In the genomic region with DNA sequence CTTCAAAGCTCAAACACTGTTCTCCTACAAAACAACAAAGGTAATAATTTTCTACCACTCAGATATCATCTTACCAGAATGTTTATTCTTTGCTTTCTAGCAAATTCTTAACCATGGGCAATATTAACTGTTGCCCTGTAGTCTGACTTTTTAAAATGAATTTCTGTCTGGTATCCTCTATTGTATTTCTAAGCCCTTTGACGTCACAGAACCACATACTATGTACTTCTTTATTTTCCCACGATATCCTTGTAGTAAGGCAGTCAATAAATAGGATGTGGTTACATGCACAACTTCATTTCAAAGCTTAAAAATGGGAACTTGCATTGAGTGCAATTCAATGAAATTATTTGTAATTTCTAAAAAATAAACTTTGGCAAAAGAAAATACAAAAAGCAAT, we compare ENCODE assay signal across 16 cellular contexts.
DNase-seq lines count a peak whose midpoint lies in the region; ATAC-seq and TF ChIP-seq lines count a peak whose summit lies in the region.
"Had no signal": no experiment of that assay in that cellular context is flagged by ENCODE, and none has a peak within 500 bp of the region (broad histone marks: within the 10 kb centered on the region; RNA-seq: fewer than 3 reads in every experiment).

No MANE protein-coding gene starts in this region.

- H3K79me2 ChIP-seq in DOHH2 (ENCODE audit: control insufficient read depth, low read length), result no peaks in the 10 kb centered on the region
- H3K79me2 ChIP-seq in MM.1S (ENCODE audit: low read length), result no peaks in the 10 kb centered on the region

- H3K4me3 ChIP-seq in DOHH2 (ENCODE audit: low read length), result no peak overlapping the region
- no peak overlapping the region for H3K4me3 ChIP-seq in NB4 (ENCODE audit: low read depth, low read length)
- H3K4me3 ChIP-seq in MM.1S (ENCODE audit: low read length), result no peak overlapping the region
- H3K4me3 ChIP-seq: sigmoid colon had no signal

- H3K36me3 Mint-ChIP-seq in central memory CD8-positive, alpha-beta T cell (ENCODE audit: insufficient read depth), result peaks cover 10% of the 10 kb centered on the region
- H3K36me3 Mint-ChIP-seq in stimulated activated memory B cell treated with anti-CD40 and anti-IgM and Interleukin-4, amounts not matched to agents 10 μg/mL and 1 μg/mL and 100 μg/mL, for 72 hours, result peaks cover 40% of the 10 kb centered on the region

- no peak overlapping the region for H3K9ac ChIP-seq in MM.1S (ENCODE audit: low read length)

- no peak overlapping the region for H2AFZ ChIP-seq in MM.1S (ENCODE audit: low read length)

- DNase-seq in NB4 (ENCODE audit: low read depth), result peak; percentile 39
- no peak for DNase-seq in central memory CD8-positive, alpha-beta T cell (ENCODE audit: low spot score in 2 of 2)
- no peak for DNase-seq in MM.1S
- DNase-seq: activated CD4-positive, CD25-positive, alpha-beta regulatory T cell treated with anti-CD3 and anti-CD28 coated beads, Interleukin-2, amount 50 U/mL, for 72 hours; activated naive CD4-positive, alpha-beta T cell treated with anti-CD3 and anti-CD28 coated beads, Interleukin-2, amount 10 ng/mL, durations not matched to agents 7 days and 5 days; endodermal cell; NCI-H1694 treated with DMSO at 0.1 percent for 48 hours; sigmoid colon; T-helper 1 cell had no signal

- no peaks in the 10 kb centered on the region for H3F3A ChIP-seq in DOHH2 (ENCODE audit: control insufficient read depth, insufficient read depth)
- H3F3A ChIP-seq in MM.1S (ENCODE audit: insufficient read depth, low read length), result no peaks in the 10 kb centered on the region

- no peaks in the 10 kb centered on the region for H3K9me3 ChIP-seq in DOHH2 (ENCODE audit: control insufficient read depth, insufficient read depth, low read length)
- H3K9me3 ChIP-seq in MM.1S (replicated peaks; ENCODE audit: insufficient read depth, low read length), result no peaks in the 10 kb centered on the region
- H3K9me3 ChIP-seq: sigmoid colon had no signal

- H3K36me3 ChIP-seq in DOHH2 (ENCODE audit: control insufficient read depth, low read length), result peaks cover 44% of the 10 kb centered on the region
- H3K36me3 ChIP-seq in MM.1S (replicated peaks; ENCODE audit: insufficient read depth, low read length), result no peaks in the 10 kb centered on the region
- H3K36me3 ChIP-seq: sigmoid colon had no signal

- H3K27ac ChIP-seq in DOHH2 (ENCODE audit: low read depth, low read length) (no peak overlapping the region), MM.1S (ENCODE audit: low read length) (no peak overlapping the region)

- TF ChIP-seq POLR2A in NB4 (IDR thresholded peaks at IDR 0.05; ENCODE audit: extremely low read depth, insufficient read length), result no peak

- peak overlapping the region; percentile 8; the same call in 1 of the 2 replicates for H3K4me2 ChIP-seq in DOHH2 (ENCODE audit: low read length)
- no peak overlapping the region for H3K4me2 ChIP-seq in MM.1S (ENCODE audit: low read depth, low read length)

- H4K20me1 ChIP-seq in DOHH2 (ENCODE audit: control insufficient read depth, insufficient read depth, low read depth, low read length), result no peaks in the 10 kb centered on the region
- no peaks in the 10 kb centered on the region for H4K20me1 ChIP-seq in MM.1S (ENCODE audit: insufficient read depth, low read length)

- H3K4me1 ChIP-seq in DOHH2 (ENCODE audit: control insufficient read depth, low read length) (peaks cover 9% of the 10 kb centered on the region), MM.1S (ENCODE audit: low read length) (no peaks in the 10 kb centered on the region)

- no peaks in the 10 kb centered on the region for H3K27me3 Mint-ChIP-seq in central memory CD8-positive, alpha-beta T cell
- H3K27me3 Mint-ChIP-seq in stimulated activated memory B cell treated with anti-CD40 and anti-IgM and Interleukin-4, amounts not matched to agents 10 μg/mL and 1 μg/mL and 100 μg/mL, for 72 hours, result no peaks in the 10 kb centered on the region
- H3K27me3 Mint-ChIP-seq: activated naive CD4-positive, alpha-beta T cell treated with anti-CD3 and anti-CD28 coated beads, Interleukin-2, amount 10 ng/mL, durations not matched to agents 7 days and 5 days had no signal

- no peaks in the 10 kb centered on the region for H3K27me3 ChIP-seq in DOHH2 (ENCODE audit: control insufficient read depth, low read length)
- no peaks in the 10 kb centered on the region for H3K27me3 ChIP-seq in MM.1S (replicated peaks; ENCODE audit: insufficient read depth, low read length)
- H3K27me3 ChIP-seq: sigmoid colon had no signal

- H3K4me1 Mint-ChIP-seq in central memory CD8-positive, alpha-beta T cell, result no peaks in the 10 kb centered on the region
- H3K4me1 Mint-ChIP-seq in stimulated activated memory B cell treated with anti-CD40 and anti-IgM and Interleukin-4, amounts not matched to agents 10 μg/mL and 1 μg/mL and 100 μg/mL, for 72 hours, result peaks cover 34% of the 10 kb centered on the region
- H3K4me1 Mint-ChIP-seq: endodermal cell had no signal

- H3K9me3 Mint-ChIP-seq in central memory CD8-positive, alpha-beta T cell, result no peaks in the 10 kb centered on the region
- peaks cover 3% of the 10 kb centered on the region for H3K9me3 Mint-ChIP-seq in stimulated activated memory B cell treated with anti-CD40 and anti-IgM and Interleukin-4, amounts not matched to agents 10 μg/mL and 1 μg/mL and 100 μg/mL, for 72 hours
- H3K9me3 Mint-ChIP-seq: activated naive CD4-positive, alpha-beta T cell treated with anti-CD3 and anti-CD28 coated beads, Interleukin-2, amount 10 ng/mL, durations not matched to agents 7 days and 5 days; stimulated activated effector memory CD8-positive, alpha-beta T cell treated with anti-CD3 and anti-CD28 coated beads, Interleukin-12 subunit alpha, Interleukin-12 subunit beta, amount 100 ng/mL, for 72 hours had no signal

- ATAC-seq in central memory CD8-positive, alpha-beta T cell (replicated peaks; ENCODE audit: extremely low read depth, poor library complexity, severe bottlenecking), result no peak
- no peak for ATAC-seq in stimulated activated memory B cell treated with anti-CD40 and anti-IgM and Interleukin-4, amounts not matched to agents 10 μg/mL and 1 μg/mL and 100 μg/mL, for 72 hours
- ATAC-seq in GM18519 (IDR thresholded peaks at IDR 0.05; ENCODE audit: low FRiP score, unreplicated experiment), result no peak
- no peak for ATAC-seq in GM18907 (IDR thresholded peaks at IDR 0.05; ENCODE audit: unreplicated experiment)
- ATAC-seq: HCT116; Panc1; stimulated activated effector memory CD8-positive, alpha-beta T cell treated with anti-CD3 and anti-CD28 coated beads, Interleukin-12 subunit alpha, Interleukin-12 subunit beta, amount 100 ng/mL, for 72 hours had no signal

- TF ChIP-seq CTCF in DOHH2 (IDR thresholded peaks at IDR 0.05; ENCODE audit: low read depth, low read length, poor library complexity, severe bottlenecking), result no peak
- TF ChIP-seq CTCF in NB4 (IDR thresholded peaks at IDR 0.05; ENCODE audit: low read depth, low read length), result no peak
- no peak for TF ChIP-seq CTCF in MM.1S (IDR thresholded peaks at IDR 0.05; ENCODE audit: low read length)

- H3K27ac Mint-ChIP-seq in central memory CD8-positive, alpha-beta T cell (ENCODE audit: low read depth), result peak overlapping the region; percentile 32
- peak overlapping the region; percentile 35 for H3K27ac Mint-ChIP-seq in stimulated activated memory B cell treated with anti-CD40 and anti-IgM and Interleukin-4, amounts not matched to agents 10 μg/mL and 1 μg/mL and 100 μg/mL, for 72 hours
- H3K27ac Mint-ChIP-seq: activated naive CD4-positive, alpha-beta T cell treated with anti-CD3 and anti-CD28 coated beads, Interleukin-2, amount 10 ng/mL, durations not matched to agents 7 days and 5 days; endodermal cell; stimulated activated effector memory CD8-positive, alpha-beta T cell treated with anti-CD3 and anti-CD28 coated beads, Interleukin-12 subunit alpha, Interleukin-12 subunit beta, amount 100 ng/mL, for 72 hours had no signal

- H3K4me3 Mint-ChIP-seq in central memory CD8-positive, alpha-beta T cell, result no peak overlapping the region
- H3K4me3 Mint-ChIP-seq in stimulated activated memory B cell treated with anti-CD40 and anti-IgM and Interleukin-4, amounts not matched to agents 10 μg/mL and 1 μg/mL and 100 μg/mL, for 72 hours, result no peak overlapping the region
- H3K4me3 Mint-ChIP-seq: activated naive CD4-positive, alpha-beta T cell treated with anti-CD3 and anti-CD28 coated beads, Interleukin-2, amount 10 ng/mL, durations not matched to agents 7 days and 5 days; endodermal cell; stimulated activated effector memory CD8-positive, alpha-beta T cell treated with anti-CD3 and anti-CD28 coated beads, Interleukin-12 subunit alpha, Interleukin-12 subunit beta, amount 100 ng/mL, for 72 hours had no signal

- no peaks in the 10 kb centered on the region for H3K9me2 ChIP-seq in DOHH2 (replicated peaks; ENCODE audit: control insufficient read depth, low read length)
- no peaks in the 10 kb centered on the region for H3K9me2 ChIP-seq in MM.1S (replicated peaks; ENCODE audit: insufficient read depth, low read length)
